ENCODE assay signal across 8 cellular contexts in genomic region chr18:74896390-74896991, GRCh38.
DNase-seq lines count a peak whose midpoint lies in the region; ATAC-seq, FAIRE-seq and TF ChIP-seq lines count a peak whose summit lies in the region.

No MANE protein-coding gene starts in this region.

- no peaks in the 10 kb centered on the region for H3K4me1 ChIP-seq in H9 (ENCODE audit: insufficient read depth, low read length)
- no peaks in the 10 kb centered on the region for H3K4me1 ChIP-seq in pancreas

- H2AK5ac ChIP-seq in H9 (ENCODE audit: insufficient read length, low read length), result no peak overlapping the region

- WGBS in H9 (ENCODE audit: extremely low coverage, insufficient read length, low lambda C conversion rate), result no CpG with 5 or more reads among the region's 4 CpGs
- 13 to 22% methylated on average over 4 of the region's 4 CpGs for WGBS in pancreas, 2 donors

- in situ Hi-C loops in GM13977 (cut with MboI; ENCODE audit: low pct_unique_long_range_greater_than_20kb, low sequenced_read_pairs, unreplicated experiment), result no loop called here

- no peak overlapping the region for H3K27ac ChIP-seq in H9 (ENCODE audit: insufficient read length, low read depth, low read length)
- H3K27ac ChIP-seq in pancreas, result no peak overlapping the region

- H3K27ac Mint-ChIP-seq in H9 (no peak overlapping the region), activated B cell treated with CpG ODN at 0.5 μM for 24 hours (no peak overlapping the region)

- no peaks in the 10 kb centered on the region for H3K36me3 ChIP-seq in pancreas

- FAIRE-seq in pancreas (lab: Jason Lieb, UNC), result no peak

- CTCF ChIA-PET in activated B cell treated with CpG ODN at 0.5 μM for 24 hours (lab: Charles Lee), result interaction anchor here (1.3 kb wide), 1 partner anchor 583 kb away, joined by 3 read pairs; no protein-coding TSS in a partner anchor

- H3K79me1 ChIP-seq in H9 (ENCODE audit: insufficient read depth, low read depth, low read length, poor library complexity, severe bottlenecking), result no peaks in the 10 kb centered on the region

- H3K56ac ChIP-seq in H9 (ENCODE audit: insufficient read length, low read depth, low read length), result no peak overlapping the region

- no peak overlapping the region for H2BK120ac ChIP-seq in H9 (ENCODE audit: low read depth, low read length, poor library complexity, severe bottlenecking)

- no peak overlapping the region for H3K4me3 Mint-ChIP-seq in H9
- H3K4me3 Mint-ChIP-seq in activated B cell treated with CpG ODN at 0.5 μM for 24 hours, result no peak overlapping the region

- H3K9me3 Mint-ChIP-seq in H9 (no peaks in the 10 kb centered on the region), activated B cell treated with CpG ODN at 0.5 μM for 24 hours (no peaks in the 10 kb centered on the region)

- no peak overlapping the region for H2BK5ac ChIP-seq in H9 (ENCODE audit: insufficient read length, low read length)

- POLR2A ChIA-PET in activated B cell treated with CpG ODN at 0.5 μM for 24 hours (lab: Charles Lee), result no interaction called here

- ATAC-seq in activated B cell treated with CpG ODN at 0.5 μM for 24 hours (ENCODE audit: low read depth), result peak; percentile 31
- peak; percentile 84 to 98 (median 95) for ATAC-seq in pancreas

- DNase-seq in GM13977 (ENCODE audit: low spot score) (peak; percentile 31), H9 (peak; percentile 68), NCI-H1417 (lab: John Stamatoyannopoulos, UW) (peak; percentile 35 to 91 (median 72)), activated B cell treated with CpG ODN at 0.5 μM for 24 hours (no peak), epithelial cell of esophagus (ENCODE audit: low read depth) (peak; percentile 74), pancreas (peak in 4 of 6 donors; percentile 27 to 64 (median 32)), retina (no peak), mesenteric fat pad (ENCODE audit: low spot score) (no peak)

- H3K23ac ChIP-seq in H9 (ENCODE audit: insufficient read length, low read depth, low read length), result no peak overlapping the region

- no peak overlapping the region for H2AFZ ChIP-seq in H9 (ENCODE audit: low read length)

- peak; percentile 69 for TF ChIP-seq CTCF in GM13977 (IDR thresholded peaks at IDR 0.05; ENCODE audit: extremely low read depth, insufficient read depth, missing control alignments)
- peak; percentile 85 for TF ChIP-seq CTCF in H9 (conservative IDR thresholded peaks at IDR 0.05)
- TF ChIP-seq CTCF in activated B cell treated with CpG ODN at 0.5 μM for 24 hours (IDR thresholded peaks at IDR 0.05), result no peak
- TF ChIP-seq CTCF in epithelial cell of esophagus (IDR thresholded peaks at IDR 0.05; ENCODE audit: insufficient read depth, low read depth, low read length, missing control alignments), result peak; percentile 97
- TF ChIP-seq CTCF in pancreas (IDR thresholded peaks at IDR 0.05), result peak; percentile 20 to 60 (median 40)

- no peak overlapping the region for H4K5ac ChIP-seq in H9 (ENCODE audit: insufficient read length, low read depth, low read length)

- no peak overlapping the region for H3K4ac ChIP-seq in H9 (ENCODE audit: low read depth, low read length)

- no peak overlapping the region for H2BK12ac ChIP-seq in H9 (ENCODE audit: insufficient read length, low read depth, low read length)

- no peaks in the 10 kb centered on the region for H4K20me1 ChIP-seq in H9 (ENCODE audit: control insufficient read depth, insufficient read depth, insufficient read length)

- intact Hi-C loops in activated B cell treated with CpG ODN at 0.5 μM for 24 hours (cut with micrococcal nuclease) (loop anchor here (1.0 to 5.0 kb wide), 3 partner anchors 67 to 581 kb away; no protein-coding TSS in a partner anchor), pancreas (cut with DNase I) (no loop called here)

- H2BK15ac ChIP-seq in H9 (ENCODE audit: low read depth, low read length), result no peak overlapping the region

- no peaks in the 10 kb centered on the region for H3K79me2 ChIP-seq in H9 (ENCODE audit: insufficient read depth, low read length)

- H3K4me3 ChIP-seq in epithelial cell of esophagus (ENCODE audit: low read length), result no peak overlapping the region
- no peak overlapping the region for H3K4me3 ChIP-seq in pancreas

- H3K18ac ChIP-seq in H9 (ENCODE audit: insufficient read length, low read depth, low read length), result no peak overlapping the region

- H3K14ac ChIP-seq in H9 (ENCODE audit: insufficient read depth, low read length), result no peak overlapping the region

- no peak overlapping the region for H3K4me2 ChIP-seq in H9 (ENCODE audit: insufficient read depth, insufficient read length, low read length)

- H2BK20ac ChIP-seq in H9 (ENCODE audit: low read depth, low read length, poor library complexity, severe bottlenecking), result no peak overlapping the region

- no peak overlapping the region for H3T11ph ChIP-seq in H9 (ENCODE audit: low read length)

- H3K27me3 Mint-ChIP-seq in H9 (ENCODE audit: low read depth), result no peaks in the 10 kb centered on the region
- no peaks in the 10 kb centered on the region for H3K27me3 Mint-ChIP-seq in activated B cell treated with CpG ODN at 0.5 μM for 24 hours

- H3K36me3 Mint-ChIP-seq in H9 (ENCODE audit: insufficient read depth in 1 of 3, low read depth in 3 of 3) (no peaks in the 10 kb centered on the region), activated B cell treated with CpG ODN at 0.5 μM for 24 hours (ENCODE audit: low read depth) (peaks cover 9% of the 10 kb centered on the region)

- H4K8ac ChIP-seq in H9 (replicated peaks; ENCODE audit: insufficient read length, low read depth, low read length), result no peak overlapping the region

- no peak overlapping the region for H4K91ac ChIP-seq in H9 (ENCODE audit: insufficient read length, low read depth, low read length)

- H3K9ac ChIP-seq in H9 (ENCODE audit: extremely low read depth, insufficient read length, low read length), result no peak overlapping the region

- no peaks in the 10 kb centered on the region for H3K23me2 ChIP-seq in H9 (ENCODE audit: insufficient read length, low read depth, low read length, poor library complexity, severe bottlenecking)

- H3K27me3 ChIP-seq in H9 (ENCODE audit: insufficient read depth, low read length) (no peaks in the 10 kb centered on the region), pancreas (no peaks in the 10 kb centered on the region)

- H3K9me3 ChIP-seq in H9 (ENCODE audit: control insufficient read depth, low read depth, low read length), result no peaks in the 10 kb centered on the region
- no peaks in the 10 kb centered on the region for H3K9me3 ChIP-seq in pancreas

- H3K4me1 Mint-ChIP-seq in H9 (peaks cover 10 to 12% of the 10 kb centered on the region in 2 experiments), activated B cell treated with CpG ODN at 0.5 μM for 24 hours (no peaks in the 10 kb centered on the region)

Comparison
In these comparisons a context has a peak if more than half of its experiments do, and no peak if none do; other contexts are left out.
1. DNase-seq: peak in GM13977 (single experiment), H9 (single experiment), NCI-H1417 (3 of 3), epithelial cell of esophagus (single experiment) and pancreas (4 of 6); none in activated B cell treated with CpG ODN at 0.5 μM for 24 hours (single experiment), retina (single experiment) and mesenteric fat pad (single experiment).